ENCODE assay signal across 23 cellular contexts in the genomic region with DNA sequence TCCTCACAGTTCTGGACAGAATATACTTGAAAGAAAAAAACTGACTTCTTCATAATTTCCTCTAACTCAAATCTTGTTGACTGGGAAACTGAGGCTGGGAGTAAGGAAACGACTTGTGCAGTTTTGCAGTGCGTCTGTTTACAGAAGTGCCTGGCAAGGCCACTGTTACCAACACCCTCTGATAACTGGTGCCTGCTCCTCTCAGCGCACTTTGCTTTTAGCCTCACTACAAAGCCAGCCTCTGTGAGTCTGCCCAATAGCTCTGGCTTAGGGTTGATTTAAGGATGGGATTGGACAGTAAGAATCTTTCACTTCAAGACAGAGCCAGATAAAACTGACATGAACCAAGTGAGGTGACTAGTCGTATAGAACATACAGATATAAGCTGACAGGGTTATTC.
A peak's percentile ranks its signal among the peaks of the same experiment; 100 is the strongest.
DNase-seq lines count a peak whose midpoint lies in the region; ATAC-seq and TF ChIP-seq lines count a peak whose summit lies in the region.
"Had no signal": no experiment of that assay in that cellular context is flagged by ENCODE, and none has a peak within 500 bp of the region (broad histone marks: within the 10 kb centered on the region; RNA-seq: fewer than 3 reads in every experiment).

No MANE protein-coding gene starts in this region.

- peak; percentile 69 for ATAC-seq in Right ventricle myocardium superior (ENCODE audit: poor library complexity)
- no peak for ATAC-seq in right cardiac atrium
- ATAC-seq in HG03442 (IDR thresholded peaks at IDR 0.05; ENCODE audit: unreplicated experiment), result no peak
- ATAC-seq: A549, GM12878, GM23338 had no signal

- peaks cover 4% of the 10 kb centered on the region for H3K36me3 ChIP-seq in left ventricle myocardium inferior
- H3K36me3 ChIP-seq: BE2C; BLaER1 treated with 17β-estradiol and CSF1 and Interleukin-3, amounts not matched to agents 10 nM and 100 nM had no signal

- H3K4me3 ChIP-seq in right cardiac atrium (ENCODE audit: low read length) (no peak overlapping the region), left ventricle myocardium inferior (no peak overlapping the region)
- H3K4me3 ChIP-seq: A549; BLaER1 treated with 17β-estradiol and CSF1 and Interleukin-3, amounts not matched to agents 10 nM and 100 nM; GM12878; GM23338 had no signal

- intact Hi-C loops in Right ventricle myocardium superior (cut with DNase I), result no loop called here
- intact Hi-C loops in right cardiac atrium (cut with DNase I), result no loop called here
- intact Hi-C loops in left ventricle myocardium inferior (cut with micrococcal nuclease), result no loop called here

- 49% methylated on average over 4 of the region's 4 CpGs for WGBS in right cardiac atrium

- H3K4me1 ChIP-seq in right cardiac atrium (ENCODE audit: control insufficient read depth, insufficient read depth, low read length) (peaks cover 2% of the 10 kb centered on the region), left ventricle myocardium inferior (peaks cover 57% of the 10 kb centered on the region)
- H3K4me1 ChIP-seq: BE2C; BLaER1 treated with 17β-estradiol and CSF1 and Interleukin-3, amounts not matched to agents 10 nM and 100 nM had no signal

- no peak overlapping the region for H3K27ac ChIP-seq in right cardiac atrium (ENCODE audit: low read length)
- peak overlapping the region; percentile 9 for H3K27ac ChIP-seq in left ventricle myocardium inferior (replicated peaks)
- H3K27ac ChIP-seq in substantia nigra (ENCODE audit: low read depth, low read length, poor library complexity, severe bottlenecking), result peak overlapping the region; percentile 15
- H3K27ac ChIP-seq: A549; BLaER1 treated with 17β-estradiol and CSF1 and Interleukin-3, amounts not matched to agents 10 nM and 100 nM had no signal

- H3K9me3 ChIP-seq in right cardiac atrium (ENCODE audit: control insufficient read depth, low read length) (no peaks in the 10 kb centered on the region), left ventricle myocardium inferior (replicated peaks) (no peaks in the 10 kb centered on the region)
- H3K9me3 ChIP-seq: A549; BE2C; BLaER1 treated with 17β-estradiol and CSF1 and Interleukin-3, amounts not matched to agents 10 nM and 100 nM had no signal

- no peak for TF ChIP-seq CTCF in left ventricle myocardium inferior (IDR thresholded peaks at IDR 0.05; ENCODE audit: borderline replicate concordance)

- H3K27me3 ChIP-seq in right cardiac atrium (ENCODE audit: control insufficient read depth, insufficient read depth) (no peaks in the 10 kb centered on the region), left ventricle myocardium inferior (ENCODE audit: low read depth) (no peaks in the 10 kb centered on the region)
- H3K27me3 ChIP-seq: BE2C; BLaER1 treated with 17β-estradiol and CSF1 and Interleukin-3, amounts not matched to agents 10 nM and 100 nM had no signal

- DNase-seq in Right ventricle myocardium superior (no peak), right cardiac atrium (no peak), SK-N-DZ (ENCODE audit: low spot score) (peak; percentile 23), left ventricle myocardium inferior (no peak), substantia nigra (lab: John Stamatoyannopoulos, UW) (peak in 2 of 49 donors; percentile 8 to 9)
- DNase-seq in stimulated activated CD8-positive, alpha-beta memory T cell treated with anti-CD3 and anti-CD28 coated beads, Interleukin-4, amount 100 ng/mL, for 48 hours, result no peak
- DNase-seq: 8988T; ACHN; AML-193; BE2C; Calu3; CD4-positive, alpha-beta memory T cell; COR-L47; DMS153; EL; GDM1; H7; HCEC 1CT had no signal
